Comparison of ENCODE assay signal across 31 cellular contexts in the genomic region with DNA sequence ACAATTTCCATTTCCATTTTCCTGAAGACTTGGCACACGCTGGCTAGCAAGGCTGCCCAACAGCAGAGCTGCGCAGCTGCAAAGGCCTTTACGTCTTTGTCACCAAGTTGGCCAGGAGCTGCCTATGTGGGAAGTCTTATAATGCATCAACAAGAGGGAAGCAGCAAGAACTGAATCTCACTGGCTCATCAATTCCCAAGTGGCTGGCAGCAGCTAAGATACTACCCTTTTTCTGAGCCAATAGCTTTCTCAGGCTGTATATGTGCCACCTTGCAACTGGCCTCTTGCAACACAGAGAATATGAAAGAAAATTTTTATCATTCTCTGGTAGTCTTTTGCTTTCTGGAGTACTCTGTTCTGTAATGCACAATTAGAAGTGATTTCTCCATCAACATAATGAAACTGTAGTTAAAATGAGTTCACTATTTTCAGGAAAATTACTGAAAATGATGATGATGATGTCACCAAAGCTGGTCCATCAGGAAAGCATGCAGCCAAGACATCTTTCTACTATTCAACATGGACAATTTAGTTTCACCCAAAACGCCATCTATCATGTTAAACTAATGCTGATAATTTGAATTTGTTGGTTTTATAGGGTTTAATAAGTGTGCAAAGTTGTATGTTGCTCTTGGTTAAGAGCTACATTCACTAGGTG.
"Had no signal": no experiment of that assay in that cellular context is flagged by ENCODE, and none has a peak within 500 bp of the region (broad histone marks: within the 10 kb centered on the region; RNA-seq: fewer than 3 reads in every experiment).

No MANE protein-coding gene starts in this region.

- H3K27ac ChIP-seq: cardiac muscle cell, WERI-Rb-1 had no signal

- DNase-seq: activated CD4-positive, alpha-beta memory T cell treated with anti-CD3 and anti-CD28 coated beads, Interleukin-2, amount 10 ng/mL, durations not matched to agents 7 days and 5 days; activated CD4-positive, alpha-beta T cell treated with anti-CD3 and anti-CD28 coated beads for 1 hour; activated CD4-positive, alpha-beta T cell treated with anti-CD3 and anti-CD28 coated beads for 48 hours; activated CD4-positive, CD25-positive, alpha-beta regulatory T cell; activated CD8-positive, alpha-beta memory T cell treated with anti-CD3 and anti-CD28 coated beads for 24 hours; activated CD8-positive, alpha-beta memory T cell treated with anti-CD3 and anti-CD28 coated beads, Interleukin-2, amount 10 ng/mL, durations not matched to agents 7 days and 5 days; activated CD8-positive, alpha-beta memory T cell treated with anti-CD3 and anti-CD28 coated beads, Interleukin-2, amount 50 U/mL, for 48 hours; activated effector memory CD4-positive, alpha-beta T cell treated with Interleukin-2 at 50 U/mL for 16 hours; activated naive CD4-positive, alpha-beta T cell; activated naive CD4-positive, alpha-beta T cell treated with anti-CD3 and anti-CD28 coated beads, Interleukin-2, amount 50 U/mL, for 16 hours; activated naive CD8-positive, alpha-beta T cell treated with anti-CD3 and anti-CD28 coated beads for 36 hours; activated T-cell treated with anti-CD3 and anti-CD28 coated beads, Interleukin-2, amount 50 U/mL, for 48 hours; amniotic stem cell; aorta; Kasumi-1; KG1; MG63; NCI-H1048; NCI-H1105 treated with DMSO at 0.1 percent for 48 hours; NCI-H1436; NCI-H1694; NCI-H1930; NCI-H2081 treated with DMSO at 0.1 percent for 48 hours; NCI-H226; NCI-H446 treated with DMSO at 0.1 percent for 48 hours; NCI-H524; OCI-M1; Right ventricle myocardium superior; T1000; WERI-Rb-1 had no signal

- H3K27me3 ChIP-seq: MG63 had no signal

- H3K36me3 ChIP-seq: cardiac muscle cell, MG63, WERI-Rb-1 had no signal

- ATAC-seq: activated CD8-positive, alpha-beta memory T cell treated with anti-CD3 and anti-CD28 coated beads, Interleukin-2, amount 10 ng/mL, durations not matched to agents 7 days and 5 days had no signal

- H3K4me3 ChIP-seq: cardiac muscle cell, MG63 had no signal

- H3K9me3 ChIP-seq: MG63 had no signal
